In the genomic region with DNA sequence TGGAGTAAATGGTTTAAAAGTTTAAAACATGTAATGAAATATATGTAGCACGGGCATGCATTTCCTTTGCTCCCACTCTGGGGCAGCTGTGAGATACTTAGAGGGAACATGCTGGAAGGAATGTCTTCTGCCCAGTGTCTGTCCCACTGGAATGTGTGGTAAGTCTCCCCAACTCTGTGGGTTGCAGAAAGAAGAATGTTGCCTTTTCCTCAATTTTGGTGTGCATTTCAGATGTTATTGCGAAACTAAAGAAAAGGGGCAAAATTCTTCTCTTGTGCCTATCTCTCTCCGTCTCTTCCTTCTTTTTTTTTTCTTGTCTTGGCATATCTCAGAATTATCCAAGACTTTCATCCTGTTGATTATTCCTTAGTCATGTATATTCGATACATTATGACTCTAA, we compare ENCODE assay signal across 19 cellular contexts.
DNase-seq lines count a peak whose midpoint lies in the region; TF ChIP-seq lines count a peak whose summit lies in the region.
"Had no signal": no experiment of that assay in that cellular context is flagged by ENCODE, and none has a peak within 500 bp of the region (broad histone marks: within the 10 kb centered on the region; RNA-seq: fewer than 3 reads in every experiment).

No MANE protein-coding gene starts in this region.

- H3K4me3 Mint-ChIP-seq in HFFc6 (no peak overlapping the region; the same call in 1 of the 2 replicates), brain (peak overlapping the region in 1 of 5 experiments; percentile 60)
- H3K4me3 Mint-ChIP-seq: dendritic cell treated with granulocyte-macrophage colony-stimulating factor and Interleukin-4, amounts not matched to agents 40 ng/mL and 50 ng/mL, for 4 days; mesothelial cell of epicardium; stimulated activated effector memory CD8-positive, alpha-beta T cell treated with anti-CD3 and anti-CD28 coated beads, Interleukin-12 subunit alpha, Interleukin-12 subunit beta, amount 100 ng/mL, for 72 hours; T-helper 1 cell treated with Interleukin-12 subunit alpha and Interleukin-12 subunit beta and Interleukin-4 antibody, amounts not matched to agents 30 μg/mL and 1 μg/mL, for 36 hours had no signal

- H3K27ac Mint-ChIP-seq in HFFc6, result peak overlapping the region; percentile 34; the same call in 1 of the 2 replicates
- H3K27ac Mint-ChIP-seq in brain, result peak overlapping the region in 4 of 5 experiments; percentile 84 to 98 (median 88)
- H3K27ac Mint-ChIP-seq: dendritic cell treated with granulocyte-macrophage colony-stimulating factor and Interleukin-4, amounts not matched to agents 40 ng/mL and 50 ng/mL, for 4 days; mesothelial cell of epicardium; stimulated activated effector memory CD8-positive, alpha-beta T cell treated with anti-CD3 and anti-CD28 coated beads, Interleukin-12 subunit alpha, Interleukin-12 subunit beta, amount 100 ng/mL, for 72 hours; T-helper 1 cell treated with Interleukin-12 subunit alpha and Interleukin-12 subunit beta and Interleukin-4 antibody, amounts not matched to agents 30 μg/mL and 1 μg/mL, for 36 hours had no signal

- no peaks in the 10 kb centered on the region; the same call in 1 of the 2 replicates for H3K27me3 Mint-ChIP-seq in HFFc6 (ENCODE audit: insufficient read depth)
- H3K27me3 Mint-ChIP-seq in brain, result peaks cover 3% of the 10 kb centered on the region

- peak; percentile 44 for DNase-seq in AG08395 (ENCODE audit: low spot score)
- peak; percentile 31 for DNase-seq in HFFc6
- DNase-seq in hepatic stellate cell (ENCODE audit: low spot score), result peak; percentile 46
- no peak for DNase-seq in DMS53 (lab: John Stamatoyannopoulos, UW)
- no peak for DNase-seq in stimulated activated naive CD4-positive, alpha-beta T cell (lab: John Stamatoyannopoulos, UW)
- DNase-seq in stimulated activated CD4-positive, alpha-beta T cell treated with anti-CD3 and anti-CD28 coated beads, Interleukin-2, amount 100 ng/mL, for 24 hours, result no peak
- no peak for DNase-seq in foreskin melanocyte
- DNase-seq: anterior cingulate cortex, DND-41, NCI-H1417, NCI-H2107, NCI-H524, retina, testis had no signal

- peaks cover 25% of the 10 kb centered on the region for H3K36me3 Mint-ChIP-seq in HFFc6 (ENCODE audit: low read depth)
- peaks cover 23% of the 10 kb centered on the region for H3K36me3 Mint-ChIP-seq in brain
- H3K36me3 Mint-ChIP-seq: mesothelial cell of epicardium; stimulated activated effector memory CD8-positive, alpha-beta T cell treated with anti-CD3 and anti-CD28 coated beads, Interleukin-12 subunit alpha, Interleukin-12 subunit beta, amount 100 ng/mL, for 72 hours had no signal

- peaks cover 84% of the 10 kb centered on the region for H3K4me1 Mint-ChIP-seq in HFFc6 (ENCODE audit: low read depth)
- peaks cover 56% of the 10 kb centered on the region for H3K4me1 Mint-ChIP-seq in brain

- TF ChIP-seq CTCF in HFFc6 (IDR thresholded peaks at IDR 0.05) (no peak), brain (conservative IDR thresholded peaks at IDR 0.05) (no peak)

- peaks cover 4% of the 10 kb centered on the region; the same call in 1 of the 2 replicates for H3K9me3 Mint-ChIP-seq in HFFc6
- peaks cover 4 to 30% (median 24%) of the 10 kb centered on the region in 5 experiments for H3K9me3 Mint-ChIP-seq in brain
- H3K9me3 Mint-ChIP-seq: dendritic cell treated with granulocyte-macrophage colony-stimulating factor and Interleukin-4, amounts not matched to agents 40 ng/mL and 50 ng/mL, for 4 days; stimulated activated effector memory CD8-positive, alpha-beta T cell treated with anti-CD3 and anti-CD28 coated beads, Interleukin-12 subunit alpha, Interleukin-12 subunit beta, amount 100 ng/mL, for 72 hours; T-helper 1 cell treated with Interleukin-12 subunit alpha and Interleukin-12 subunit beta and Interleukin-4 antibody, amounts not matched to agents 30 μg/mL and 1 μg/mL, for 36 hours had no signal

Comparison
In these comparisons a context has a peak if more than half of its experiments do, and no peak if none do; other contexts are left out.
1. DNase-seq: peak in AG08395 (single experiment), HFFc6 (single experiment) and hepatic stellate cell (single experiment); none in DMS53 (single experiment), stimulated activated naive CD4-positive, alpha-beta T cell (0 of 6), stimulated activated CD4-positive, alpha-beta T cell treated with anti-CD3 and anti-CD28 coated beads, Interleukin-2, amount 100 ng/mL, for 24 hours (0 of 2) and foreskin melanocyte (single experiment).